Comparison of ENCODE assay signal across 7 cellular contexts in the genomic region with DNA sequence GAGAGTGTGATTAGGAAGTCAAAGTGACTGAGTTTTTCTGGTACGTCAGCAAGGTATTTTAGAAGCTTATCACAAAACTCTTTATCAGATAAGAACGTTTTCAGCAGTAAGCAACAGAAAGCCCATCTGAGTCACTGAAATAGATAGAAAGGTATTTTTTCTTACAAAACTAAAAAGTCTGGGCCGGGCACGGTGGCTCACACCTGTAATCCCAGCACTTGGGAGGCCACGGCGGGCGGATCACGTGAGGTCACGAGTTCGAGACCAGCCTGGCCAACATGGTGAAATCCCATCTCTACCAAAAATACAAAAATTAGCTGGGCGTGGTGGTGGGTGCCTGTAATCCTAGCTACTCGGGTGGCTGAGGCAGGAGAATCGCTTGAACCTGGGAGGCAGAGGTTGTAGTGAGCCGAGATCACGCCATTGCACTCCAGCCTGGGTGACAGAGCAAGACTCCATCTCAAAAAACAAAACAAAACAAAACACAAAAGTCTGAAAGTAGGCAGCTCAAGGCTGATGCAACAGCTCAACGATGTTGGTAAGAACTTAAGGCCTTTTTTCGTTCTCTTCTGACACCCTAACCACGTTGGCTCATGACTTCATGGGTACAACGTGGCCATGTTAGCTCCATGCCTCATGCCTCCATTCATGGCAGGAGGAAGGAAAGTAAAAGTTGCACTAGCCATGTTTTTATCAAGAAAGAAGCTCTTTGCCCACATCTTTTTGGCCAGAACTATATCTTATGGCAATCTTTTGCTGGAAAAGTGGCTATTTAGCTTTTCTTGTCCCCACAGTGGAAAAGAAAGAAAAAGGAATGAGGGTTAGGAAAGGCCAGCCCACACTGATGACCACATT.
DNase-seq lines count a peak whose midpoint lies in the region; ATAC-seq lines count a peak whose summit lies in the region.
"Not testable (repeated sequence)": the region's sequence is repeated elsewhere in the genome, so short reads cannot be mapped to it uniquely, and the experiment has no call there.

No MANE protein-coding gene starts in this region.

- peak overlapping the region; percentile 94 for H3K27ac Mint-ChIP-seq in activated naive CD8-positive, alpha-beta T cell treated with anti-CD3 and anti-CD28 coated beads, Interleukin-2, amount 50 U/mL, for 24 hours

- not testable (repeated sequence) for H3K27me3 Mint-ChIP-seq in activated naive CD8-positive, alpha-beta T cell treated with anti-CD3 and anti-CD28 coated beads, Interleukin-2, amount 50 U/mL, for 24 hours

- H3K4me3 Mint-ChIP-seq in activated naive CD8-positive, alpha-beta T cell treated with anti-CD3 and anti-CD28 coated beads, Interleukin-2, amount 50 U/mL, for 24 hours, result peak overlapping the region; percentile 68

- not testable (repeated sequence) for H3K36me3 Mint-ChIP-seq in activated naive CD8-positive, alpha-beta T cell treated with anti-CD3 and anti-CD28 coated beads, Interleukin-2, amount 50 U/mL, for 24 hours (ENCODE audit: low read depth)

- peaks cover 75% of the 10 kb centered on the region for H3K4me1 Mint-ChIP-seq in activated naive CD8-positive, alpha-beta T cell treated with anti-CD3 and anti-CD28 coated beads, Interleukin-2, amount 50 U/mL, for 24 hours

- not testable (repeated sequence) for H3K9me3 Mint-ChIP-seq in activated naive CD8-positive, alpha-beta T cell treated with anti-CD3 and anti-CD28 coated beads, Interleukin-2, amount 50 U/mL, for 24 hours

- peak; percentile 35 for DNase-seq in NK-92 treated with Interleukin-12 subunit alpha and Interleukin-12 subunit beta, amount 100 ng/mL, for 24 hours (lab: John Stamatoyannopoulos, UW)
- DNase-seq in activated CD4-positive, alpha-beta T cell treated with anti-CD3 and anti-CD28 coated beads for 48 hours, result peak; percentile 67
- peak; percentile 48 for DNase-seq in activated T-cell treated with anti-CD3 and anti-CD28 coated beads for 48 hours (ENCODE audit: low read depth)
- DNase-seq in activated naive CD4-positive, alpha-beta T cell treated with Interleukin-2 at 50 U/mL for 16 hours, result peak; percentile 47
- DNase-seq in activated naive CD8-positive, alpha-beta T cell treated with anti-CD3 and anti-CD28 coated beads, Interleukin-2, amount 50 U/mL, for 24 hours, result not testable (repeated sequence)
- peak; percentile 43 for DNase-seq in stimulated activated CD4-positive, alpha-beta T cell treated with anti-CD3 and anti-CD28 coated beads, Interleukin-12 subunit alpha, Interleukin-12 subunit beta, amount 100 ng/mL, for 4 hours
- DNase-seq in stimulated activated naive CD8-positive, alpha-beta T cell treated with anti-CD3 and anti-CD28 coated beads, Interleukin-15, Interleukin-2, amounts not matched to agents 100 U/mL and 50 U/mL, for 24 hours, result peak; percentile 51

- not testable (repeated sequence) for ATAC-seq in activated naive CD8-positive, alpha-beta T cell treated with anti-CD3 and anti-CD28 coated beads, Interleukin-2, amount 50 U/mL, for 24 hours; stimulated activated naive CD8-positive, alpha-beta T cell treated with anti-CD3 and anti-CD28 coated beads, Interleukin-15, Interleukin-2, amounts not matched to agents 100 U/mL and 50 U/mL, for 24 hours
